ENCODE assay signal across 1 cellular context in the genomic region with DNA sequence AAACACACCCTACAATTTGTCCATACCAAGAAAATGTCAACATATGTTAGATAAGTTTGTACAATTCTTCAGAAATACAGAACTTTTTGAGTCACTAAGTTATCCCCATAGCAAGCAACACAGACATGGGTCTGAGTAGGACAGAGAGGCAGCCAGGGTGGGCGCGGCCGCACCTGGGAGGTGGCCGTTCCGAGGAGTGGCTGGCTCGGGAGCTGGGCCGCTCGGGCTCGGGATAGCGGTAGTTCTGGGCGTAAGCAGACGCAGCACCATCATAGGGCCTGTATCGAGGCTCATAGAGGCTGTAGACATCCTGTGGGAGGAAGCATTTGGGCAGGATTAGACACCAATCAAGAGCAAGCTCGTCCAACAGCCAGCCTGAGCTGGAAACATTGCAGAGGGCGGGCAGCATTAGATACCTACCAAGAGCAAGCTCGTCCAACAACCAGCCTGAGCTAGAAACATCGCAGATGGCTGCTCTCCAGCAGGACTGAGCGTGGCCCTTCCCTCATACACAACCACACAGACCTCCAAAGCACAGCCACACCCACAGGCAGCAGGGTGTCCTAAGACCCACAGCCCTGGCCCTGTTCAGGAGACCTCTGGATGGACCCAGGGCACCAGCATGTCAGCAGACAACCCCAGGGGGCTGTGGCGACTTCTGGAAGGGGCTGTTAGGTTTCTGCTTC.
TF ChIP-seq lines count a peak whose summit lies in the region.

No MANE protein-coding gene starts in this region.

TF ChIP-seq in H1, 55 proteins besides CTCF, POLR2A, EP300 and RAD21:
- no peak for TF ChIP-seq CEBPB (IDR thresholded peaks at IDR 0.05; ENCODE audit: low read depth, low read length)
- no peak for TF ChIP-seq MAFK (IDR thresholded peaks at IDR 0.05; ENCODE audit: low read depth, low read length)
- no peak for TF ChIP-seq ATF3 (IDR thresholded peaks at IDR 0.05; ENCODE audit: insufficient read depth, low read depth, low read length)
- no peak for TF ChIP-seq CHD1 (IDR thresholded peaks at IDR 0.05; ENCODE audit: low read depth, low read length)
- TF ChIP-seq JUND (IDR thresholded peaks at IDR 0.05; ENCODE audit: low read length), result no peak
- no peak for TF ChIP-seq CHD7 (IDR thresholded peaks at IDR 0.05; ENCODE audit: insufficient replicate concordance, low read length)
- TF ChIP-seq YY1 (IDR thresholded peaks at IDR 0.05; ENCODE audit: low read depth, low read length), result no peak
- no peak for TF ChIP-seq RFX5 (IDR thresholded peaks at IDR 0.05; ENCODE audit: borderline replicate concordance, low read depth, low read length)
- TF ChIP-seq, protein P1, sequence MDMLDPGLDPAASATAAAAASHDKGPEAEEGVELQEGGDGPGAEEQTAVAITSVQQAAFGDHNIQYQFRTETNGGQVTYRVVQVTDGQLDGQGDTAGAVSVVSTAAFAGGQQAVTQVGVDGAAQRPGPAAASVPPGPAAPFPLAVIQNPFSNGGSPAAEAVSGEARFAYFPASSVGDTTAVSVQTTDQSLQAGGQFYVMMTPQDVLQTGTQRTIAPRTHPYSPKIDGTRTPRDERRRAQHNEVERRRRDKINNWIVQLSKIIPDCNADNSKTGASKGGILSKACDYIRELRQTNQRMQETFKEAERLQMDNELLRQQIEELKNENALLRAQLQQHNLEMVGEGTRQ (IDR thresholded peaks at IDR 0.05; ENCODE audit: low read length), result no peak
- no peak for TF ChIP-seq POLR2AphosphoS5 (IDR thresholded peaks at IDR 0.05; ENCODE audit: low read depth, low read length)
- TF ChIP-seq RNF2 (IDR thresholded peaks at IDR 0.05; ENCODE audit: borderline replicate concordance, low read depth, low read length, missing control alignments, poor library complexity, severe bottlenecking), result no peak
